In genomic region chr6:145015739-145016558, GRCh38 we compare ENCODE assay signal across 8 cellular contexts.
DNase-seq lines count a peak whose midpoint lies in the region; ATAC-seq and TF ChIP-seq lines count a peak whose summit lies in the region.

No MANE protein-coding gene starts in this region.

- peak overlapping the region; percentile 26 for H2AFZ ChIP-seq in ACC112 (ENCODE audit: low read length, unreplicated experiment)

- no peaks in the 10 kb centered on the region for H3K9me3 ChIP-seq in SJSA1 (replicated peaks)

- CTCF ChIA-PET in HEK293T (lab: Yijun Ruan, JAX) = no interaction called here

- TF ChIP-seq CTCF in fibroblast of villous mesenchyme (IDR thresholded peaks at IDR 0.05; ENCODE audit: insufficient read depth, low read depth, low read length) = no peak

- H3K27ac ChIP-seq in ACC112 (ENCODE audit: low read depth, low read length) = peak overlapping the region; percentile 42
- peak overlapping the region; percentile 44 for H3K27ac ChIP-seq in SJSA1

- H3K4me3 ChIP-seq in ACC112 (ENCODE audit: low read depth, low read length) (no peak overlapping the region), SJSA1 (no peak overlapping the region), fibroblast of villous mesenchyme (ENCODE audit: low read depth, low read length) (no peak overlapping the region)

- ATAC-seq in GM18907 (IDR thresholded peaks at IDR 0.05; ENCODE audit: unreplicated experiment) (peak; percentile 99), HG03064 (IDR thresholded peaks at IDR 0.05; ENCODE audit: low read depth, unreplicated experiment) (peak; percentile 97)

- H3K79me2 ChIP-seq in ACC112 (ENCODE audit: control insufficient read depth, insufficient read depth, low read length, unreplicated experiment) = no peaks in the 10 kb centered on the region

- POLR2A ChIA-PET in HEK293T (lab: Yijun Ruan, JAX) = no interaction called here

- no peaks in the 10 kb centered on the region for H3K36me3 ChIP-seq in ACC112 (ENCODE audit: insufficient read depth, low read length)
- H3K36me3 ChIP-seq in SJSA1 = no peaks in the 10 kb centered on the region

- H3K4me1 ChIP-seq in ACC112 (ENCODE audit: control insufficient read depth, insufficient read depth, low read length, unreplicated experiment) (peaks cover 23% of the 10 kb centered on the region), SJSA1 (replicated peaks) (peaks cover 44% of the 10 kb centered on the region)

- no peaks in the 10 kb centered on the region for H3K27me3 ChIP-seq in ACC112 (ENCODE audit: insufficient read depth, low read length)
- H3K27me3 ChIP-seq in SJSA1 (replicated peaks) = no peaks in the 10 kb centered on the region

- DNase-seq in SJSA1 (ENCODE audit: low read depth in 1 of 2, low spot score in 2 of 2) = peak; percentile 74 to 77
- DNase-seq in fibroblast of villous mesenchyme (ENCODE audit: low read depth) = peak; percentile 76
- DNase-seq in stimulated activated CD8-positive, alpha-beta memory T cell treated with anti-CD3 and anti-CD28 coated beads, Interleukin-4, amount 100 ng/mL, for 24 hours (ENCODE audit: low read depth) = peak; percentile 4
- DNase-seq in NCI-H510A (lab: John Stamatoyannopoulos, UW) = no peak
- DNase-seq in HEK293T (ENCODE audit: extremely low spot score) = no peak

TF ChIP-seq in HEK293T, 16 proteins besides CTCF, POLR2A, EP300 and RAD21:
- no peak for TF ChIP-seq SP1 (IDR thresholded peaks at IDR 0.05)
- no peak for TF ChIP-seq BHLHE40 (IDR thresholded peaks at IDR 0.05; ENCODE audit: borderline replicate concordance)
- no peak for TF ChIP-seq FOXA1 (IDR thresholded peaks at IDR 0.05)
- no peak for TF ChIP-seq NFRKB (IDR thresholded peaks at IDR 0.05)
- TF ChIP-seq PKNOX1 (IDR thresholded peaks at IDR 0.05) = no peak
- TF ChIP-seq TARDBP (IDR thresholded peaks at IDR 0.05) = no peak
- no peak for TF ChIP-seq ARNT (IDR thresholded peaks at IDR 0.05)
- no peak for TF ChIP-seq ELF4 (IDR thresholded peaks at IDR 0.05)
- TF ChIP-seq FOXK2 (IDR thresholded peaks at IDR 0.05) = no peak
- no peak for TF ChIP-seq HDGF (IDR thresholded peaks at IDR 0.05; ENCODE audit: borderline replicate concordance)

Comparison
In these comparisons a context has a peak if more than half of its experiments do, and no peak if none do; other contexts are left out.
1. DNase-seq: peak in SJSA1 (2 of 2), fibroblast of villous mesenchyme (single experiment) and stimulated activated CD8-positive, alpha-beta memory T cell treated with anti-CD3 and anti-CD28 coated beads, Interleukin-4, amount 100 ng/mL, for 24 hours (single experiment); none in NCI-H510A (single experiment) and HEK293T (single experiment).